ENCODE assay signal across 8 cellular contexts in genomic region chr17:74452841-74453661, GRCh38. TPM values are rescaled to one million over a fixed set of nuclear protein-coding genes. Genes with fewer than 3 reads are reported as not detected.
A peak's percentile ranks its signal among the peaks of the same experiment; 100 is the strongest.
DNase-seq lines count a peak whose midpoint lies in the region; TF ChIP-seq lines count a peak whose summit lies in the region.

No MANE protein-coding gene starts in this region.

- H3K4me3 ChIP-seq in Peyer's patch (peak overlapping the region; percentile 39 to 52 (median 50)), left ventricle myocardium inferior (peak overlapping the region; percentile 59), prostate gland (peak overlapping the region; percentile 20 to 39), brain microvascular endothelial cell (ENCODE audit: low read depth, low read length) (no peak overlapping the region)

- H3K9ac ChIP-seq in ES-I3 (ENCODE audit: low read depth, low read length) = peak overlapping the region; percentile 43; the same call in 1 of the 2 replicates

- peak overlapping the region; percentile 65 to 82 (median 80) for H3K27ac ChIP-seq in Peyer's patch
- H3K27ac ChIP-seq in left ventricle myocardium inferior (replicated peaks) = peak overlapping the region; percentile 98
- peak overlapping the region; percentile 87 to 88 for H3K27ac ChIP-seq in prostate gland
- H3K27ac ChIP-seq in brain microvascular endothelial cell = no peak overlapping the region

- TF ChIP-seq CTCF in Peyer's patch (IDR thresholded peaks at IDR 0.05) (no peak), left ventricle myocardium inferior (IDR thresholded peaks at IDR 0.05; ENCODE audit: borderline replicate concordance) (no peak), prostate gland (IDR thresholded peaks at IDR 0.05) (no peak), brain microvascular endothelial cell (IDR thresholded peaks at IDR 0.05; ENCODE audit: low read depth, low read length, missing control alignments) (no peak)

- H3K4me1 ChIP-seq in ES-I3 (ENCODE audit: insufficient read depth, low read length) (peaks cover 22% of the 10 kb centered on the region), Peyer's patch (peaks cover 0 to 38% (median 11%) of the 10 kb centered on the region in 4 donors), left ventricle myocardium inferior (peaks cover 77% of the 10 kb centered on the region), prostate gland (replicated peaks) (peaks cover 15% of the 10 kb centered on the region)

- H3K9me3 ChIP-seq in ES-I3 (ENCODE audit: control insufficient read depth, insufficient read depth, low read length) (no peaks in the 10 kb centered on the region), Peyer's patch (no peaks in the 10 kb centered on the region), left ventricle myocardium inferior (replicated peaks) (no peaks in the 10 kb centered on the region), prostate gland (no peaks in the 10 kb centered on the region)

- DNase-seq in Peyer's patch (no peak), left ventricle myocardium inferior (no peak), prostate gland (ENCODE audit: low spot score) (no peak), A172 (ENCODE audit: low spot score) (no peak), brain microvascular endothelial cell (no peak), NCI-H2227 treated with DMSO at 0.1 percent for 48 hours (lab: John Stamatoyannopoulos, UW) (no peak), MV-4-11 (lab: John Stamatoyannopoulos, UW) (no peak)

- H3K27me3 ChIP-seq in Peyer's patch (no peaks in the 10 kb centered on the region), left ventricle myocardium inferior (ENCODE audit: low read depth) (peaks cover 3% of the 10 kb centered on the region), prostate gland (replicated peaks; ENCODE audit: insufficient read depth) (no peaks in the 10 kb centered on the region), brain microvascular endothelial cell (replicated peaks) (peaks cover 6% of the 10 kb centered on the region)

- H3K36me3 ChIP-seq in ES-I3 (ENCODE audit: insufficient read depth, low read length) (no peaks in the 10 kb centered on the region), Peyer's patch (no peaks in the 10 kb centered on the region), left ventricle myocardium inferior (no peaks in the 10 kb centered on the region), prostate gland (no peaks in the 10 kb centered on the region), brain microvascular endothelial cell (replicated peaks) (no peaks in the 10 kb centered on the region)

- in situ Hi-C loops in brain microvascular endothelial cell (cut with HindIII; ENCODE audit: low pct_ligation_motif_present, low sequenced_read_pairs) = no loop called here

- WGBS in prostate gland = 49% methylated on average over 22 of the region's 22 CpGs

- intact Hi-C loops in left ventricle myocardium inferior (cut with micrococcal nuclease) (no loop called here), prostate gland (cut with DNase I) (loop anchor here (5.0 kb wide), 1 partner anchor 241 kb away; the partner anchor contains the start of gene TTYH2)

- TF ChIP-seq POLR2A in Peyer's patch (IDR thresholded peaks at IDR 0.05) (no peak), prostate gland (IDR thresholded peaks at IDR 0.05) (peak; percentile 5)

RNA-seq across cellular contexts. Expression of gene CD300A, which starts 13.4 kb away (rescaled TPM):
- total RNA-seq in Peyer's patch (10 to 100 TPM in 1 of 4 donors, 1 to 10 TPM in 3; 1.1 to 61.1 (median 6.8) TPM), left ventricle myocardium inferior (1.2 TPM), prostate gland (1 to 10 TPM; 2.1 to 4.1 TPM)
- total RNA-seq in A172 (2014; rRNA removed; shearing (Covaris generic)) = not detected in 2 replicates

RNA-seq across cellular contexts. Expression of gene GPRC5C, which starts 21.2 kb away (rescaled TPM):
- total RNA-seq in Peyer's patch (100 to 1,000 TPM in 2 of 4 donors, 10 to 100 TPM in 2; 61.1 to 173 (median 107) TPM), left ventricle myocardium inferior (32.0 TPM), prostate gland (100 to 1,000 TPM in 1 of 2 donors, 10 to 100 TPM in 1; 66.3 to 186 TPM)
- 2.7 and 5.9 TPM in 2 replicates for total RNA-seq in A172 (2014; rRNA removed; shearing (Covaris generic))
